In the genomic region with DNA sequence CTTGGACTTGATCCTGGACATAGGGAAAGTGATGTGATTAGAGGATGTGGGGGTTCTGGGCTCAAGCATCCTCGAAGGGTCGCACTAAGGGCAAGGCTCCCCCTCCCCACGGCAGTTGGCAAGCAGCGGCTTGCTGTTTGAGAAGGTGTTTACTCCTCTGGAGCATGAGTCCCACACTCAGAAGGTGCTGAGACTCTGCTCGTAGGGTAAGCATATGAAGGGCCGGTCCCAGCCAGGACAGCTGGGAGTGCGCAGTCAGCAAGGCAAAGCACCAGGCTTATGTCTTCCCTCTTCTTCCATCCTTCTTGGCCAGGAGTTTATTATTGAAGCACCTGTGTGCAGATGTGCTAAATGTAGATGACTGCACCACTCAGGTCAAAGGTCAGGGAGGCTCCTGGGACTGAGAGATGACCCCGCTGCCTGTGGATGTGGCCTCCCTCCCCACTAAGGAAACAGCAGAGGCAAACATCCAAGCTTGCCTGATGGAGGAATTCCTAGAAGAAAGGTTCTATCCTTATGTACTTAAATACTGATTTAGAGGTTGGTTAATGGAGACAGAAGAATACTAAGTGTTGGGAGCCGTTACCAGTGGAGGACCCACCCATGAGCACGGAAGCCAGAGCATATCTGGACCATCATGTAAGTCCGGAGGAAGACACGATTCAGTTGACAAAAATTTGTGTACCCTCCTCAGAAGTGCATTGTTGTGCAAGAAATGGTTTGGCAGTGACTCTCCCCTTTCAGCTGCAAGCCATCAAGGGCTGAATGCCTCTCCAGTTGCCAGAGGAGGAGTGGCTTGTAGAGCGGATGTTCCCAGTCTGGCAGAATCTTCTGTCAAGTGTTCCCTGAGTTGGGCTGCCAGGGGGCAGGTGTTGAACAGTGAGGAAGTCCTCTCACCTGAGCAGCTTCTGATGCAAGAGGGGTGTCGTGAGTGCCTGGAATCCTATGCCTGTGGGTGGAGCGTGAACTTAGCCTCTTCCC, we compare ENCODE assay signal across 8 cellular contexts. TPM values are rescaled to one million over a fixed set of nuclear protein-coding genes. Genes with fewer than 3 reads are reported as not detected.
A peak's percentile ranks its signal among the peaks of the same experiment; 100 is the strongest.
DNase-seq lines count a peak whose midpoint lies in the region; ATAC-seq and TF ChIP-seq lines count a peak whose summit lies in the region.

No MANE protein-coding gene starts in this region.

- 41 to 43% methylated on average over 15 of the region's 15 CpGs for WGBS in GM23248 (ENCODE audit: low coverage in 1 of 2, low lambda C conversion rate in 2 of 2, missing lambda C conversion rate in 2 of 2), 2 experiments

- H3K9ac ChIP-seq in GM23248, result peak overlapping the region; percentile 67

- H3K4me2 ChIP-seq in GM23248 (ENCODE audit: unreplicated experiment), result peak overlapping the region; percentile 81

- no peaks in the 10 kb centered on the region for H3K79me2 ChIP-seq in GM23248 (ENCODE audit: insufficient read depth)

- H3K9me3 ChIP-seq in GM23248 (ENCODE audit: low read depth), result no peaks in the 10 kb centered on the region
- no peaks in the 10 kb centered on the region for H3K9me3 ChIP-seq in RWPE2 (ENCODE audit: severe bottlenecking)

- H3K4me3 ChIP-seq in GM23248 (peak overlapping the region; percentile 25; the same call in 1 of the 2 replicates), RWPE2 (ENCODE audit: severe bottlenecking) (no peak overlapping the region)

- H3K27ac ChIP-seq in GM23248 (peak overlapping the region; percentile 99), RWPE2 (ENCODE audit: poor library complexity, severe bottlenecking) (peak overlapping the region; percentile 97)

- peaks cover 47% of the 10 kb centered on the region for H3F3A ChIP-seq in GM23248 (ENCODE audit: insufficient read depth)

- in situ Hi-C loops in GM23248 (cut with MboI), result no loop called here

- peaks cover 47% of the 10 kb centered on the region for H3K4me1 ChIP-seq in GM23248 (ENCODE audit: insufficient read depth)
- H3K4me1 ChIP-seq in RWPE2 (ENCODE audit: insufficient read depth, poor library complexity, severe bottlenecking), result peaks cover 54% of the 10 kb centered on the region

- TF ChIP-seq CTCF in RWPE2 (IDR thresholded peaks at IDR 0.05; ENCODE audit: poor library complexity, severe bottlenecking), result peak; percentile 42

- peak overlapping the region; percentile 48; the same call in 1 of the 2 replicates for H2AFZ ChIP-seq in GM23248

- DNase-seq in GM23248 (peak; percentile 97), RWPE2 (ENCODE audit: low spot score) (peak; percentile 100), Right ventricle myocardium inferior (ENCODE audit: missing footprints) (peak; percentile 77), pulmonary artery endothelial cell (ENCODE audit: low read depth, low spot score) (peak; percentile 24), T-helper 1 cell (no peak), NOMO-1 treated with DMSO at 0.1 percent for 48 hours (lab: John Stamatoyannopoulos, UW; ENCODE audit: unreplicated experiment) (no peak)

- H4K20me1 ChIP-seq in GM23248 (ENCODE audit: insufficient read depth), result no peaks in the 10 kb centered on the region

- no peaks in the 10 kb centered on the region for H3K27me3 ChIP-seq in GM23248 (replicated peaks; ENCODE audit: insufficient read depth)
- no peaks in the 10 kb centered on the region for H3K27me3 ChIP-seq in RWPE2 (ENCODE audit: insufficient read depth, poor library complexity, severe bottlenecking)

- no peaks in the 10 kb centered on the region for H3K36me3 ChIP-seq in GM23248 (ENCODE audit: low read depth)
- no peaks in the 10 kb centered on the region for H3K36me3 ChIP-seq in RWPE2 (ENCODE audit: low read depth)

- intact Hi-C loops in Right ventricle myocardium inferior (cut with DNase I), result loop anchor here (1.0 to 2.0 kb wide), 3 partner anchors 27 to 88 kb away; a partner anchor contains a TSS

- peak; percentile 72 for ATAC-seq in RWPE2 (ENCODE audit: low read depth)
- peak; percentile 84 for ATAC-seq in Right ventricle myocardium inferior
- ATAC-seq in GM18858 (IDR thresholded peaks at IDR 0.05; ENCODE audit: unreplicated experiment), result no peak
- ATAC-seq in HG03342 (IDR thresholded peaks at IDR 0.05; ENCODE audit: unreplicated experiment), result no peak

- no peaks in the 10 kb centered on the region for H3K9me2 ChIP-seq in GM23248 (ENCODE audit: insufficient read depth)

RNA-seq across cellular contexts. Expression of a gene that starts 27.2 kb away (rescaled TPM):
- 22.1 and 26.0 TPM in 2 replicates for total RNA-seq in GM23248 (2014; rRNA removed; shearing (Covaris generic))
- polyA plus RNA-seq in GM23248 (2016; fragmentation: Nextera tagmentation; extraction: Ambion mirVana), result 36.1 and 39.9 TPM in 2 replicates
- 45.7 TPM for total RNA-seq in Right ventricle myocardium inferior
- total RNA-seq in pulmonary artery endothelial cell, result 49.1 and 60.0 TPM in 2 replicates

Comparison
In these comparisons a context has a peak if more than half of its experiments do, and no peak if none do; other contexts are left out.
1. DNase-seq: peak in GM23248 (single experiment), RWPE2 (single experiment), Right ventricle myocardium inferior (single experiment) and pulmonary artery endothelial cell (single experiment); none in T-helper 1 cell (0 of 5) and NOMO-1 treated with DMSO at 0.1 percent for 48 hours (single experiment).
2. ATAC-seq: peak in RWPE2 (single experiment) and Right ventricle myocardium inferior (single experiment); none in GM18858 (single experiment) and HG03342 (single experiment).